24 cellular contexts compared by ENCODE assay signal in the genomic region with DNA sequence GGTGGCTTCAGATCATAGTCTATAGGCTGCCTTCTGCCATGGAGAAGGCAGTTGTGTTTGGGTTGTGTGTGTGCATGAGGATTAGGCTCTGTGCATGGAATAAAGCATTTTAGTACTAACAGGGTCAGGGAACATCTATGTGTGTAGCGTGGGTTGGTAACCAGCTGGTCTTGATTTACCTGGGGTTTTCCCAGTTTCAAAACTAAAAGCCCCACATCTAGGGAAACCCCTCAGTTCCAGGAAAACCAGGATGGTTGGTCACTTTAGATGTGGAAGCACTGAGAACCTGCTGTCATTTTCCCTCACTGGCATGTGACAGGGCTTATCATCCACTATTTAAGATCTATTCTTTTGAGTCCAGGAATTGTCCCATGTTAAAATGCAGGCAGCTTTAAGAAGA.
DNase-seq lines count a peak whose midpoint lies in the region; ATAC-seq and TF ChIP-seq lines count a peak whose summit lies in the region.
"Had no signal": no experiment of that assay in that cellular context is flagged by ENCODE, and none has a peak within 500 bp of the region (broad histone marks: within the 10 kb centered on the region; RNA-seq: fewer than 3 reads in every experiment).

No MANE protein-coding gene starts in this region.

- peak; percentile 65 for ATAC-seq in GM19025 (IDR thresholded peaks at IDR 0.05; ENCODE audit: low read depth, unreplicated experiment)
- ATAC-seq in HG02870 (IDR thresholded peaks at IDR 0.05; ENCODE audit: unreplicated experiment), result peak; percentile 36
- no peak for ATAC-seq in heart left ventricle
- ATAC-seq: A549, HepG2 had no signal

- WGBS in heart left ventricle, 4 donors, result 87 to 96% (median 94%) methylated on average over 1 of the region's 1 CpG

- H3K4me1 ChIP-seq in heart left ventricle, result no peaks in the 10 kb centered on the region
- H3K4me1 ChIP-seq: A549; BLaER1 treated with 17β-estradiol and CSF1 and Interleukin-3, amounts not matched to agents 10 nM and 100 nM; SJSA1 had no signal

- TF ChIP-seq CTCF in GM12865 (IDR thresholded peaks at IDR 0.05; ENCODE audit: insufficient read depth, low read depth, low read length, missing control alignments) (no peak), heart left ventricle (IDR thresholded peaks at IDR 0.05) (no peak)

- no peaks in the 10 kb centered on the region for H3K36me3 ChIP-seq in heart left ventricle
- H3K36me3 ChIP-seq: BLaER1 treated with 17β-estradiol and CSF1 and Interleukin-3, amounts not matched to agents 10 nM and 100 nM; SJSA1 had no signal

- DNase-seq in GM12865 (ENCODE audit: low read depth) (peak; percentile 21), myocyte (ENCODE audit: low read depth) (peak; percentile 22), heart left ventricle (no peak), inferior parietal cortex (ENCODE audit: extremely low spot score) (no peak)
- no peak for DNase-seq in activated CD8-positive, alpha-beta memory T cell treated with anti-CD3 and anti-CD28 coated beads, Interleukin-2, amount 50 U/mL, for 4 hours
- DNase-seq: AML-193; CD4-positive, alpha-beta memory T cell; COR-L47; H9; Karpas-422; NCI-H1092; NCI-H1417 treated with DMSO at 0.1 percent for 48 hours; NCI-H187 treated with DMSO at 0.1 percent for 48 hours; NCI-H446; NCI-H524 treated with DMSO at 0.1 percent for 48 hours; Right ventricle myocardium superior; RPMI8226 had no signal

- intact Hi-C loops in heart left ventricle (cut with DNase I), result loop anchor here in 1 of 10 donors (5.0 kb wide), 1 partner anchor 248 kb away; no protein-coding TSS in a partner anchor

- no peak overlapping the region for H3K4me3 ChIP-seq in GM12865 (ENCODE audit: low read depth, low read length)
- no peak overlapping the region for H3K4me3 ChIP-seq in heart left ventricle
- H3K4me3 ChIP-seq: A549; BLaER1 treated with 17β-estradiol and CSF1 and Interleukin-3, amounts not matched to agents 10 nM and 100 nM; GM23338; SJSA1 had no signal

- no peak overlapping the region for H3K27ac ChIP-seq in heart left ventricle
- H3K27ac ChIP-seq: A549; BLaER1 treated with 17β-estradiol and CSF1 and Interleukin-3, amounts not matched to agents 10 nM and 100 nM; SJSA1 had no signal

- no peaks in the 10 kb centered on the region for H3K9me3 ChIP-seq in heart left ventricle
- H3K9me3 ChIP-seq: A549; BLaER1 treated with 17β-estradiol and CSF1 and Interleukin-3, amounts not matched to agents 10 nM and 100 nM; SJSA1 had no signal

- no peaks in the 10 kb centered on the region for H3K27me3 ChIP-seq in heart left ventricle
- H3K27me3 ChIP-seq: BLaER1 treated with 17β-estradiol and CSF1 and Interleukin-3, amounts not matched to agents 10 nM and 100 nM; SJSA1 had no signal

- no peak for TF ChIP-seq POLR2A in heart left ventricle (IDR thresholded peaks at IDR 0.05)

Comparison
In these comparisons a context has a peak if more than half of its experiments do, and no peak if none do; other contexts are left out.
1. DNase-seq: peak in GM12865 (single experiment) and myocyte (single experiment); none in activated CD8-positive, alpha-beta memory T cell treated with anti-CD3 and anti-CD28 coated beads, Interleukin-2, amount 50 U/mL, for 4 hours (single experiment), heart left ventricle (0 of 5) and inferior parietal cortex (single experiment).
2. ATAC-seq: peak in GM19025 (single experiment) and HG02870 (single experiment); none in heart left ventricle (0 of 4).